14 cellular contexts compared by ENCODE assay signal in the genomic region with DNA sequence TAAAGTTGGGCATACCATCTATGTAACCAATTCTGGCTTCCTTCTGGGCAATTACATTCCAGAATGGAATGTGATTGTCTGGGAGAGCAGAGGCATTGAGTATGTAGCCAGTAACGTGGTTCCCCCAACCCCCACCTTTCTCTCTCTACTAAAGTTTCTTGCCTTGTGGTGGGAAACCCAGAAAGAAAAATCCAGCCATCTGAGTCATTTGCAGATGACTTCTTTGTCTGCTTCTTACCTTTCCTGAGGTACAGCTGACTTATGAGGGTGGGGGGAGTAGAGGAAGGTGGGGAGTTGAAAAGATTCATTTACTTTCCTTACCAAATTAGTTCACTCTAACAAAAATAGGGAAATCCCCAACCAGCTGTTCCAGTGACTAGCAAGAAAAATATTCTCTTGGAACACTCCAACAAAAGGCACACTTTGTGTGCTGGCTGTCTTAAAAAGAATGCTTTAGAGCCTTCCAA.
DNase-seq lines count a peak whose midpoint lies in the region; ATAC-seq and TF ChIP-seq lines count a peak whose summit lies in the region.
"Had no signal": no experiment of that assay in that cellular context is flagged by ENCODE, and none has a peak within 500 bp of the region (broad histone marks: within the 10 kb centered on the region; RNA-seq: fewer than 3 reads in every experiment).

No MANE protein-coding gene starts in this region.

- H3K27ac ChIP-seq in RWPE2 (ENCODE audit: poor library complexity, severe bottlenecking) (peak overlapping the region; percentile 100), fibroblast of lung (ENCODE audit: insufficient read depth, low read length) (peak overlapping the region; percentile 62)

- no peaks in the 10 kb centered on the region for H3K9me3 ChIP-seq in RWPE2 (ENCODE audit: severe bottlenecking)
- H3K9me3 ChIP-seq in fibroblast of lung (ENCODE audit: control insufficient read depth, insufficient read depth, low read depth, low read length) = no peaks in the 10 kb centered on the region

- no peaks in the 10 kb centered on the region for H3K36me3 Mint-ChIP-seq in mesothelial cell of epicardium
- H3K36me3 Mint-ChIP-seq: naive thymus-derived CD8-positive, alpha-beta T cell had no signal

- DNase-seq in ELR (ENCODE audit: low read depth) (peak; percentile 96), RWPE2 (ENCODE audit: low spot score) (peak; percentile 92), fibroblast of lung (ENCODE audit: low read depth in 2 of 2) (peak; percentile 70 to 98), non-pigmented ciliary epithelial cell (ENCODE audit: low read depth) (peak; percentile 88), mesothelial cell of epicardium (ENCODE audit: low spot score in 2 of 2, unreplicated experiment in 2 of 2) (no peak), NCI-H510A (lab: John Stamatoyannopoulos, UW) (no peak)
- no peak for DNase-seq in stimulated activated CD4-positive, alpha-beta T cell treated with anti-CD3 and anti-CD28 coated beads, Interleukin-2, amount 100 ng/mL, for 24 hours
- DNase-seq in activated effector memory CD4-positive, alpha-beta T cell treated with Interleukin-2 at 50 U/mL for 16 hours = no peak
- DNase-seq: activated naive CD4-positive, alpha-beta T cell; DMS79 treated with DMSO at 0.1 percent for 48 hours; Kasumi-1; naive thymus-derived CD8-positive, alpha-beta T cell; stimulated activated CD4-positive, alpha-beta T cell treated with anti-CD3 and anti-CD28 coated beads, Interleukin-4, amount 100 ng/mL, for 4 hours had no signal

- no peak overlapping the region for H3K9ac ChIP-seq in fibroblast of lung (ENCODE audit: insufficient read depth, low read length)

- peak; percentile 88 for ATAC-seq in RWPE2 (ENCODE audit: low read depth)
- ATAC-seq: naive thymus-derived CD8-positive, alpha-beta T cell had no signal

- H2AFZ ChIP-seq in fibroblast of lung (ENCODE audit: low read length) = no peak overlapping the region

- no peak overlapping the region for H3K27ac Mint-ChIP-seq in mesothelial cell of epicardium
- H3K27ac Mint-ChIP-seq: naive thymus-derived CD8-positive, alpha-beta T cell had no signal

- TF ChIP-seq CTCF in RWPE2 (IDR thresholded peaks at IDR 0.05; ENCODE audit: poor library complexity, severe bottlenecking) (no peak), fibroblast of lung (conservative IDR thresholded peaks at IDR 0.05 in 1 of 2, IDR thresholded peaks at IDR 0.05 in 1 of 2; ENCODE audit: low read depth in 1 of 2, low read length in 2 of 2) (no peak), mesothelial cell of epicardium (IDR thresholded peaks at IDR 0.05; ENCODE audit: unreplicated experiment) (no peak)

- H3K79me2 ChIP-seq in fibroblast of lung (ENCODE audit: control insufficient read depth, insufficient read depth, low read length) = no peaks in the 10 kb centered on the region

- H3K36me3 ChIP-seq in RWPE2 (ENCODE audit: low read depth) (peaks cover 14% of the 10 kb centered on the region), fibroblast of lung (ENCODE audit: control insufficient read depth, insufficient read depth, low read length) (no peaks in the 10 kb centered on the region)
- H3K36me3 ChIP-seq: tibial nerve had no signal

- H3K4me1 Mint-ChIP-seq in mesothelial cell of epicardium = peaks cover 19% of the 10 kb centered on the region

- H3K4me2 ChIP-seq in fibroblast of lung (ENCODE audit: extremely low read depth, insufficient read depth, low read length) = peak overlapping the region; percentile 76

- no peaks in the 10 kb centered on the region for H3K27me3 Mint-ChIP-seq in mesothelial cell of epicardium (ENCODE audit: low read depth)

- H4K20me1 ChIP-seq in fibroblast of lung (ENCODE audit: control insufficient read depth, extremely low read depth, insufficient read depth, low read length) = no peaks in the 10 kb centered on the region

- H3K27me3 ChIP-seq in RWPE2 (ENCODE audit: insufficient read depth, poor library complexity, severe bottlenecking) (no peaks in the 10 kb centered on the region), fibroblast of lung (ENCODE audit: control insufficient read depth, insufficient read depth, low read length) (no peaks in the 10 kb centered on the region)
- H3K27me3 ChIP-seq: tibial nerve had no signal

- no peak overlapping the region for H3K4me3 ChIP-seq in RWPE2 (ENCODE audit: severe bottlenecking)
- no peak overlapping the region for H3K4me3 ChIP-seq in fibroblast of lung (replicated peaks in 1 of 4; ENCODE audit: control extremely low read depth in 1 of 4, insufficient read depth in 1 of 4, low read depth in 3 of 4, low read length in 4 of 4)
- H3K4me3 ChIP-seq: tibial nerve had no signal

- peaks cover 60% of the 10 kb centered on the region for H3K4me1 ChIP-seq in RWPE2 (ENCODE audit: insufficient read depth, poor library complexity, severe bottlenecking)
- peaks cover 12% of the 10 kb centered on the region for H3K4me1 ChIP-seq in fibroblast of lung (ENCODE audit: control insufficient read depth, extremely low read depth, insufficient read depth, low read length)

- H3K4me3 Mint-ChIP-seq in mesothelial cell of epicardium = no peak overlapping the region
- H3K4me3 Mint-ChIP-seq: naive thymus-derived CD8-positive, alpha-beta T cell had no signal

- H3K9me3 Mint-ChIP-seq in mesothelial cell of epicardium = peaks cover 19% of the 10 kb centered on the region

Comparison
In these comparisons a context has a peak if more than half of its experiments do, and no peak if none do; other contexts are left out.
1. DNase-seq: peak in ELR (single experiment), RWPE2 (single experiment), fibroblast of lung (2 of 2) and non-pigmented ciliary epithelial cell (single experiment); none in mesothelial cell of epicardium (0 of 2), stimulated activated CD4-positive, alpha-beta T cell treated with anti-CD3 and anti-CD28 coated beads, Interleukin-2, amount 100 ng/mL, for 24 hours (0 of 2), NCI-H510A (single experiment) and activated effector memory CD4-positive, alpha-beta T cell treated with Interleukin-2 at 50 U/mL for 16 hours (single experiment).